Comparison of ENCODE assay signal across 8 cellular contexts in the genomic region with DNA sequence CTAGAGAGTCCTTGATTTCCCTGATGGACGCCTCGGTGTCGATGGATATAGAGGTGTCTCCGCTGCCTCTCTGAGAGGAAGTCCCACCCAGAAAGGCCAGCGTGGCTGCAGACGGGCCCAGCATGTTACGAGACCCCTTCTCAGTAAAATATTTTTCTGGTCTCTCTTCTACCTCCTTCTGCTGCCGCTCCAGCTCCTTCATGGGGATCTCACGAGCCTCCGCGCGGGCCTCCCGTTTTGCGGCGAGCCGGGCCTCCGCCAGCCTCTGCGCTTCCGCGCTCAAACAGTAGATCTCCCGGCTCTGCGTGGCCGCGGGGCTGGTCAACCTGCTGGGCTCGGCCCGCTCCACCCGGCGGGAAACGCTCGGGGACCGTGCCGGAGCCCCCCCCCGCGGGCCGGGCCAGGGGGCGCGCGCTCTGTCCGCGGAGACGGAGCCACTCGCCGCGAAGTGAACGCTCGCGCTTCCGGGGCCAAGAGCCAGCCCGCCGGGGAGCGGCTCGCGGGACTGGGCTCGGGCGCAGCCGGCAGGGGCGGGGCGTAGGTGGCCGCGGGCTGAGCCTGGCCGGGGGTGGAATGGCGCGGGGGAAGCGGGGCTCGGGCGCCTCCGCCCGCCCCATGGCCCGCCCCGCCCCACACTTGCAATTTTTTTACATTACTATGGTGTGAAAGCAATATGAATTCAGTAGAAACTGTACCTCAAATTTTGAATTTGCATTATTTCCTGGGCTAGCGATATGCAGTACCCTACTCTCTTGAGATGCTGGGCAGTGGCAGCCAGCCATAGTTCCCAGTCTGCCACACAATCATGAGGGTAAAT. TPM values are rescaled to one million over a fixed set of nuclear protein-coding genes. Genes with fewer than 3 reads are reported as not detected.
DNase-seq lines count a peak whose midpoint lies in the region; TF ChIP-seq lines count a peak whose summit lies in the region.

No MANE protein-coding gene starts in this region.

- H3K27ac Mint-ChIP-seq in activated naive CD8-positive, alpha-beta T cell, result peak overlapping the region; percentile 50

- no CpG with 5 or more reads among the region's 71 CpGs for WGBS in trophoblast cell (ENCODE audit: extremely low coverage, insufficient coverage, insufficient read length)
- WGBS in tibial nerve, 2 donors, result 9 to 18% methylated on average over 38 to 71 of the region's 71 CpGs

- peak overlapping the region; percentile 76 for H3K4me2 ChIP-seq in trophoblast cell (ENCODE audit: low read length)

- DNase-seq in DMS153 treated with DMSO at 0.1 percent for 48 hours (lab: John Stamatoyannopoulos, UW; ENCODE audit: unreplicated experiment) (peak; percentile 54), GM20000 (ENCODE audit: low spot score) (peak; percentile 95), HS-5 (ENCODE audit: low read depth) (peak; percentile 2), SK-N-DZ (ENCODE audit: low spot score) (peak; percentile 73), cardiac muscle cell (ENCODE audit: low read depth in 1 of 2, low spot score in 1 of 2) (peak; percentile 77 to 81), trophoblast cell (peak; percentile 54 to 73), tibial nerve (ENCODE audit: low spot score in 2 of 2) (peak; percentile 16 to 37)

- no peaks in the 10 kb centered on the region for H3K36me3 Mint-ChIP-seq in activated naive CD8-positive, alpha-beta T cell

- H2BK120ac ChIP-seq in trophoblast cell (ENCODE audit: insufficient read depth, low read length, poor library complexity), result peak overlapping the region; percentile 57

- H3K9me3 ChIP-seq in cardiac muscle cell (ENCODE audit: low read depth) (no peaks in the 10 kb centered on the region), trophoblast cell (ENCODE audit: insufficient read depth, low read depth, low read length) (no peaks in the 10 kb centered on the region), tibial nerve (peaks cover 0 to 20% (median 0%) of the 10 kb centered on the region in 4 donors)

- H2BK12ac ChIP-seq in trophoblast cell (ENCODE audit: low read length), result no peak overlapping the region

- H3K4me3 ChIP-seq in cardiac muscle cell (peak overlapping the region; percentile 48), trophoblast cell (ENCODE audit: low read depth, low read length) (peak overlapping the region; percentile 74), tibial nerve (peak overlapping the region; percentile 46 to 67 (median 64))

- H2AK5ac ChIP-seq in trophoblast cell (ENCODE audit: low read length), result no peak overlapping the region

- peak overlapping the region; percentile 51 for H4K91ac ChIP-seq in trophoblast cell (ENCODE audit: low read depth, low read length)

- H3K27ac ChIP-seq in cardiac muscle cell (no peak overlapping the region), trophoblast cell (ENCODE audit: low read depth, low read length) (no peak overlapping the region), tibial nerve (peak overlapping the region in 3 of 4 donors; percentile 73 to 76 (median 75))

- no peaks in the 10 kb centered on the region for H3K27me3 Mint-ChIP-seq in activated naive CD8-positive, alpha-beta T cell

- no peak for TF ChIP-seq EP300 in tibial nerve (IDR thresholded peaks at IDR 0.05)

- H3K14ac ChIP-seq in trophoblast cell (ENCODE audit: low read length), result peak overlapping the region; percentile 64

- H3K79me1 ChIP-seq in trophoblast cell (ENCODE audit: low read length), result peaks cover 3% of the 10 kb centered on the region

- peaks cover 7% of the 10 kb centered on the region for H3K9me3 Mint-ChIP-seq in activated naive CD8-positive, alpha-beta T cell (ENCODE audit: low read depth)

- no peak for TF ChIP-seq POLR2A in tibial nerve (IDR thresholded peaks at IDR 0.05)

- H3K4me3 Mint-ChIP-seq in activated naive CD8-positive, alpha-beta T cell, result peak overlapping the region; percentile 83

- no peak overlapping the region for H3K23ac ChIP-seq in trophoblast cell (ENCODE audit: low read length)

- H3K9ac ChIP-seq in trophoblast cell (ENCODE audit: low read length), result no peak overlapping the region

- no peak overlapping the region for H3K4ac ChIP-seq in trophoblast cell (ENCODE audit: low read depth, low read length)

- H2AFZ ChIP-seq in trophoblast cell (ENCODE audit: insufficient read depth, low read length, poor library complexity), result peak overlapping the region; percentile 70

- no peaks in the 10 kb centered on the region for H3K79me2 ChIP-seq in trophoblast cell (ENCODE audit: control insufficient read depth, insufficient read depth, low read length, poor library complexity)

- peak overlapping the region; percentile 27 for H2BK5ac ChIP-seq in trophoblast cell (ENCODE audit: low read depth, low read length, poor library complexity)

- H3K18ac ChIP-seq in trophoblast cell (ENCODE audit: low read length), result peak overlapping the region; percentile 86

- H3K36me3 ChIP-seq in cardiac muscle cell (no peaks in the 10 kb centered on the region), trophoblast cell (ENCODE audit: control insufficient read depth in 1 of 2, insufficient read depth in 2 of 2, low read length in 2 of 2) (no peaks in the 10 kb centered on the region), tibial nerve (no peaks in the 10 kb centered on the region)

- H3K27me3 ChIP-seq in cardiac muscle cell (no peaks in the 10 kb centered on the region), trophoblast cell (ENCODE audit: insufficient read depth, low read length) (no peaks in the 10 kb centered on the region), tibial nerve (no peaks in the 10 kb centered on the region)

- peak overlapping the region; percentile 51 for H4K12ac ChIP-seq in trophoblast cell (ENCODE audit: low read depth, low read length)

- H3K4me1 ChIP-seq in cardiac muscle cell (ENCODE audit: low read depth), result no peaks in the 10 kb centered on the region
- H3K4me1 ChIP-seq in trophoblast cell (ENCODE audit: control insufficient read depth in 1 of 2, insufficient read depth in 2 of 2, low read length in 2 of 2), result no peaks in the 10 kb centered on the region
- H3K4me1 ChIP-seq in tibial nerve, result peaks cover 0 to 10% (median 0%) of the 10 kb centered on the region in 4 donors

- H3K4me1 Mint-ChIP-seq in activated naive CD8-positive, alpha-beta T cell (ENCODE audit: low read depth), result peaks cover 16% of the 10 kb centered on the region

- no peak for TF ChIP-seq CTCF in GM20000 (IDR thresholded peaks at IDR 0.05; ENCODE audit: extremely low read depth, missing control alignments)
- TF ChIP-seq CTCF in cardiac muscle cell (IDR thresholded peaks at IDR 0.05; ENCODE audit: low read depth, low read length), result no peak
- peak in 1 of 5 experiments; percentile 17 for TF ChIP-seq CTCF in tibial nerve (IDR thresholded peaks at IDR 0.05)

- H4K8ac ChIP-seq in trophoblast cell (ENCODE audit: low read depth, low read length), result peak overlapping the region; percentile 70

RNA-seq across cellular contexts. Expression of a gene that starts 10.2 kb away (rescaled TPM):
- 2.2 and 2.9 TPM in 2 replicates for polyA plus RNA-seq in SK-N-DZ (2014; cell fraction: cytosol; rRNA removed)
- polyA plus RNA-seq in SK-N-DZ (2014; cell fraction: nucleus; rRNA removed), result 3.9 and 10.8 TPM in 2 replicates
- total RNA-seq in cardiac muscle cell (0.46 and 2.7 TPM in 2 replicates), tibial nerve (1 to 10 TPM; 2.0 to 3.3 (median 2.7) TPM)
- 0.54 and 3.2 TPM in 2 replicates for polyA plus RNA-seq in cardiac muscle cell
- 0.71 and 0.86 TPM in 2 replicates for polyA plus RNA-seq in trophoblast cell (2013)

Comparison
In these comparisons a context has a peak if more than half of its experiments do, and no peak if none do; other contexts are left out.
1. DNase-seq: peak in every context shown above with its lines; median percentile 95 in GM20000; 79 in cardiac muscle cell; 73 in SK-N-DZ; 64 in trophoblast cell; 54 in DMS153 treated with DMSO at 0.1 percent for 48 hours; 26 in tibial nerve; 2 in HS-5.
2. H3K27ac ChIP-seq: peak in tibial nerve (3 of 4); none in cardiac muscle cell (single experiment) and trophoblast cell (single experiment).
3. Peak in every context shown above with its lines, with median percentiles within 50 percentile points of each other: H3K4me3 ChIP-seq.